16 cellular contexts compared by ENCODE assay signal in genomic region chr10:133129151-133129853, GRCh38. TPM values are rescaled to one million over a fixed set of nuclear protein-coding genes. Genes with fewer than 3 reads are reported as not detected.
"Had no signal": no experiment of that assay in that cellular context is flagged by ENCODE, and none has a peak within 500 bp of the region (broad histone marks: within the 10 kb centered on the region; RNA-seq: fewer than 3 reads in every experiment).

No MANE protein-coding gene starts in this region.

- H3K27ac ChIP-seq: brain microvascular endothelial cell, foreskin keratinocyte, prostate gland, right lobe of liver, thoracic aorta, WERI-Rb-1 had no signal

- DNase-seq: activated CD4-positive, alpha-beta memory T cell treated with anti-CD3 and anti-CD28 coated beads, Interleukin-2, amount 10 ng/mL, durations not matched to agents 7 days and 5 days; activated CD4-positive, alpha-beta T cell treated with anti-CD3 and anti-CD28 coated beads for 36 hours; activated naive CD4-positive, alpha-beta T cell; activated naive CD8-positive, alpha-beta T cell treated with anti-CD3 and anti-CD28 coated beads, Interleukin-2, amount 10 ng/mL, durations not matched to agents 7 days and 5 days; brain microvascular endothelial cell; cerebellar nuclear complex; effector memory CD4-positive, alpha-beta T cell; foreskin keratinocyte; natural killer cell; WERI-Rb-1 had no signal

- H3K9me3 Mint-ChIP-seq: activated CD4-positive, alpha-beta memory T cell treated with anti-CD3 and anti-CD28 coated beads, Interleukin-2, amount 10 ng/mL, durations not matched to agents 7 days and 5 days; activated naive CD8-positive, alpha-beta T cell treated with anti-CD3 and anti-CD28 coated beads, Interleukin-2, amount 10 ng/mL, durations not matched to agents 7 days and 5 days; memory B cell; natural killer cell had no signal

- H3K36me3 Mint-ChIP-seq: activated naive CD8-positive, alpha-beta T cell treated with anti-CD3 and anti-CD28 coated beads, Interleukin-2, amount 10 ng/mL, durations not matched to agents 7 days and 5 days; memory B cell; natural killer cell had no signal

- H3K36me3 ChIP-seq: brain microvascular endothelial cell, prostate gland, right lobe of liver, thoracic aorta, WERI-Rb-1 had no signal

- ATAC-seq: activated CD4-positive, alpha-beta T cell treated with anti-CD3 and anti-CD28 coated beads for 36 hours; foreskin keratinocyte; left colon; natural killer cell; right lobe of liver; T-helper 17 cell had no signal

- H3K27ac Mint-ChIP-seq: activated CD4-positive, alpha-beta memory T cell treated with anti-CD3 and anti-CD28 coated beads, Interleukin-2, amount 10 ng/mL, durations not matched to agents 7 days and 5 days; activated CD4-positive, alpha-beta T cell treated with anti-CD3 and anti-CD28 coated beads for 36 hours; activated naive CD8-positive, alpha-beta T cell treated with anti-CD3 and anti-CD28 coated beads, Interleukin-2, amount 10 ng/mL, durations not matched to agents 7 days and 5 days; memory B cell; natural killer cell; T-helper 17 cell had no signal

- H3K4me1 Mint-ChIP-seq: activated naive CD8-positive, alpha-beta T cell treated with anti-CD3 and anti-CD28 coated beads, Interleukin-2, amount 10 ng/mL, durations not matched to agents 7 days and 5 days; natural killer cell had no signal

- H3K9me3 ChIP-seq: prostate gland, right lobe of liver, thoracic aorta had no signal

- H3K4me3 ChIP-seq: prostate gland, right lobe of liver, thoracic aorta had no signal

- H3K27me3 ChIP-seq: brain microvascular endothelial cell, foreskin keratinocyte, right lobe of liver had no signal

- H3K4me1 ChIP-seq: foreskin keratinocyte, prostate gland, right lobe of liver had no signal

- H3K4me3 Mint-ChIP-seq: activated CD4-positive, alpha-beta memory T cell treated with anti-CD3 and anti-CD28 coated beads, Interleukin-2, amount 10 ng/mL, durations not matched to agents 7 days and 5 days; activated CD4-positive, alpha-beta T cell treated with anti-CD3 and anti-CD28 coated beads for 36 hours; activated naive CD8-positive, alpha-beta T cell treated with anti-CD3 and anti-CD28 coated beads, Interleukin-2, amount 10 ng/mL, durations not matched to agents 7 days and 5 days; memory B cell; natural killer cell; T-helper 17 cell had no signal

RNA-seq across cellular contexts. Expression of gene KNDC1, which starts 30.7 kb away (rescaled TPM):
- total RNA-seq: activated CD4-positive, alpha-beta T cell treated with anti-CD3 and anti-CD28 coated beads for 36 hours had no signal

RNA-seq across cellular contexts. Expression of gene ADGRA1, which starts 41.6 kb away (rescaled TPM):
- total RNA-seq: activated CD4-positive, alpha-beta memory T cell treated with anti-CD3 and anti-CD28 coated beads, Interleukin-2, amount 10 ng/mL, durations not matched to agents 7 days and 5 days; activated CD4-positive, alpha-beta T cell treated with anti-CD3 and anti-CD28 coated beads for 36 hours; activated naive CD8-positive, alpha-beta T cell treated with anti-CD3 and anti-CD28 coated beads, Interleukin-2, amount 10 ng/mL, durations not matched to agents 7 days and 5 days; foreskin keratinocyte; left colon; natural killer cell; T-helper 17 cell; thoracic aorta had no signal
- polyA plus RNA-seq: foreskin keratinocyte had no signal
